In genomic region chr6:30717129-30717844, GRCh38 we compare ENCODE assay signal across 8 cellular contexts. TPM values are rescaled to one million over a fixed set of nuclear protein-coding genes. Genes with fewer than 3 reads are reported as not detected.
DNase-seq lines count a peak whose midpoint lies in the region; ATAC-seq and TF ChIP-seq lines count a peak whose summit lies in the region.

TSS of gene MDC1 (minus strand) at chr6:30717281. CDS start at chr6:30715175, 2,106 bp downstream.

- TF ChIP-seq POLR2A in GM10847 (IDR thresholded peaks at IDR 0.05; ENCODE audit: extremely low read depth, insufficient read length) (peak; percentile 83), testis (IDR thresholded peaks at IDR 0.05) (peak; percentile 81)

- H3K4me1 ChIP-seq in testis = peaks cover 15% of the 10 kb centered on the region

- H3K27me3 Mint-ChIP-seq in activated naive CD8-positive, alpha-beta T cell = no peaks in the 10 kb centered on the region

- peak within 1 kb of the TSS; percentile 96 for H3K4me3 Mint-ChIP-seq in activated naive CD8-positive, alpha-beta T cell

- H3K9me3 ChIP-seq in testis = no peaks in the 10 kb centered on the region

- peaks cover 41% of the 10 kb centered on the region for H3K4me1 Mint-ChIP-seq in activated naive CD8-positive, alpha-beta T cell (ENCODE audit: low read depth)

- peak within 1 kb of the TSS; percentile 99 for H3K27ac Mint-ChIP-seq in activated naive CD8-positive, alpha-beta T cell

- peak; percentile 66 for ATAC-seq in HG02623 (IDR thresholded peaks at IDR 0.05; ENCODE audit: unreplicated experiment)
- peak; percentile 91 for ATAC-seq in omental fat pad (ENCODE audit: low FRiP score)

- DNase-seq in NCI-H1105 (lab: John Stamatoyannopoulos, UW) (peak; percentile 100), SKM-1 treated with dmso at 0.1 percent for 144 hours (lab: John Stamatoyannopoulos, UW; ENCODE audit: unreplicated experiment) (peak; percentile 99), glomerular endothelial cell (ENCODE audit: extremely low read depth, low read depth, low spot score) (peak; percentile 98), omental fat pad (ENCODE audit: low spot score) (peak; percentile 91), testis (peak; percentile 100)

- peak within 1 kb of the TSS; percentile 62 to 78 for H3K4me3 ChIP-seq in testis

- H3K27ac ChIP-seq in testis = peak within 1 kb of the TSS; percentile 90

- no peaks in the 10 kb centered on the region for H3K27me3 ChIP-seq in testis

- TF ChIP-seq CTCF in omental fat pad (IDR thresholded peaks at IDR 0.05) (no peak), testis (IDR thresholded peaks at IDR 0.05) (peak in 2 of 3 experiments; percentile 55 to 58)

- H3K36me3 Mint-ChIP-seq in activated naive CD8-positive, alpha-beta T cell = peaks cover 11% of the 10 kb centered on the region

- no peaks in the 10 kb centered on the region for H3K9me3 Mint-ChIP-seq in activated naive CD8-positive, alpha-beta T cell (ENCODE audit: low read depth)

- no peaks in the 10 kb centered on the region for H3K36me3 ChIP-seq in testis (ENCODE audit: low read depth, missing control alignments)

- intact Hi-C loops in testis (cut with DNase I; ENCODE audit: low total_unique reads) = no loop called here

- WGBS in testis, 2 donors = 0% methylated on average over 8 to 33 of the region's 48 CpGs

RNA-seq across cellular contexts. Expression of gene MDC1, which starts in this region (rescaled TPM):
- 8.7 and 18.1 TPM in 2 replicates for total RNA-seq in glomerular endothelial cell
- 10 to 100 TPM in 1 of 4 donors, 1 to 10 TPM in 3; 6.2 to 15.0 (median 7.2) TPM for total RNA-seq in omental fat pad
- 10 to 100 TPM; 56.6 to 79.3 TPM for total RNA-seq in testis
- 155 TPM for polyA plus RNA-seq in testis (ENCODE audit: insufficient read depth, low read depth, low replicate concordance)

Comparison
In these comparisons a context has a peak if more than half of its experiments do, and no peak if none do; other contexts are left out.
1. Peak in every context shown above with its lines: DNase-seq, ATAC-seq, H3K4me3 ChIP-seq and H3K27ac ChIP-seq.
2. CTCF ChIP-seq: peak in testis (2 of 3); none in omental fat pad (0 of 3).